ENCODE assay signal across 24 cellular contexts in genomic region chr2:101032100-101032776, GRCh38. TPM values are rescaled to one million over a fixed set of nuclear protein-coding genes. Genes with fewer than 3 reads are reported as not detected.
A peak's percentile ranks its signal among the peaks of the same experiment; 100 is the strongest.
DNase-seq lines count a peak whose midpoint lies in the region; ATAC-seq and TF ChIP-seq lines count a peak whose summit lies in the region.
"Had no signal": no experiment of that assay in that cellular context is flagged by ENCODE, and none has a peak within 500 bp of the region (broad histone marks: within the 10 kb centered on the region; RNA-seq: fewer than 3 reads in every experiment).

No MANE protein-coding gene starts in this region.

- no peak overlapping the region for H3K9ac ChIP-seq in H9 (ENCODE audit: extremely low read depth, insufficient read length, low read length)

- H3K9me3 ChIP-seq in Caco-2 (no peaks in the 10 kb centered on the region), H9 (ENCODE audit: control insufficient read depth, low read depth, low read length) (no peaks in the 10 kb centered on the region), psoas muscle (no peaks in the 10 kb centered on the region)
- H3K9me3 ChIP-seq: SJCRH30 had no signal

- TSS peak; percentile 9 for BruUV-seq in Caco-2 (replicated peaks; lab: Mats Ljungman, UMichigan)

- CTCF ChIA-PET in Caco-2 (lab: Charles Lee), result interaction anchor here (0.6 to 0.8 kb wide), 2 partner anchors 121 to 213 kb away, joined by 3 to 5 read pairs; no protein-coding TSS in a partner anchor

- H3K36me3 Mint-ChIP-seq in Caco-2 (ENCODE audit: insufficient read depth, unreplicated experiment) (peaks cover 28% of the 10 kb centered on the region), H9 (ENCODE audit: insufficient read depth in 1 of 3, low read depth in 3 of 3) (peaks cover 15 to 47% (median 43%) of the 10 kb centered on the region in 3 experiments), endothelial cell (ENCODE audit: low read depth, unreplicated experiment) (peaks cover 46% of the 10 kb centered on the region)
- H3K36me3 Mint-ChIP-seq: CD8-positive, alpha-beta memory T cell had no signal

- H4K5ac ChIP-seq in H9 (ENCODE audit: insufficient read length, low read depth, low read length), result no peak overlapping the region

- TF ChIP-seq CTCF in Caco-2 (IDR thresholded peaks at IDR 0.05; ENCODE audit: insufficient read depth in 1 of 2, low read depth in 1 of 2, low read length in 1 of 2, severe bottlenecking in 1 of 2, unreplicated experiment in 1 of 2) (no peak), H9 (conservative IDR thresholded peaks at IDR 0.05) (no peak), endothelial cell (IDR thresholded peaks at IDR 0.05; ENCODE audit: unreplicated experiment) (no peak), psoas muscle (IDR thresholded peaks at IDR 0.05) (no peak)

- no CpG with 5 or more reads among the region's 15 CpGs for WGBS in H9 (ENCODE audit: extremely low coverage, insufficient read length, low lambda C conversion rate)
- WGBS in psoas muscle, 3 donors, result 87 to 91% (median 89%) methylated on average over 15 of the region's 15 CpGs

- H3K56ac ChIP-seq in H9 (ENCODE audit: insufficient read length, low read depth, low read length), result no peak overlapping the region

- no peaks in the 10 kb centered on the region for H4K20me1 ChIP-seq in H9 (ENCODE audit: control insufficient read depth, insufficient read depth, insufficient read length)

- H3K23me2 ChIP-seq in H9 (ENCODE audit: insufficient read length, low read depth, low read length, poor library complexity, severe bottlenecking), result no peaks in the 10 kb centered on the region

- H3K14ac ChIP-seq in H9 (ENCODE audit: insufficient read depth, low read length), result no peak overlapping the region

- H3T11ph ChIP-seq in H9 (ENCODE audit: low read length), result no peak overlapping the region

- POLR2A ChIA-PET in Caco-2 (lab: Charles Lee), result no interaction called here

- H3K27me3 ChIP-seq in Caco-2 (replicated peaks; ENCODE audit: control insufficient read depth, insufficient read depth, low read length), result no peaks in the 10 kb centered on the region
- no peaks in the 10 kb centered on the region for H3K27me3 ChIP-seq in H9 (ENCODE audit: insufficient read depth, low read length)
- H3K27me3 ChIP-seq in psoas muscle (ENCODE audit: insufficient read depth in 3 of 3, low read length in 2 of 3), result no peaks in the 10 kb centered on the region
- H3K27me3 ChIP-seq: SJCRH30 had no signal

- H2BK12ac ChIP-seq in H9 (ENCODE audit: insufficient read length, low read depth, low read length), result no peak overlapping the region

- H3K4me1 ChIP-seq in Caco-2 (no peaks in the 10 kb centered on the region), H9 (ENCODE audit: insufficient read depth, low read length) (no peaks in the 10 kb centered on the region), psoas muscle (no peaks in the 10 kb centered on the region)
- H3K4me1 ChIP-seq: SJCRH30 had no signal

- H3K4me1 Mint-ChIP-seq in Caco-2 (ENCODE audit: low read depth, unreplicated experiment) (no peaks in the 10 kb centered on the region), H9 (no peaks in the 10 kb centered on the region), endothelial cell (ENCODE audit: unreplicated experiment) (no peaks in the 10 kb centered on the region)
- H3K4me1 Mint-ChIP-seq: CD8-positive, alpha-beta memory T cell had no signal

- no peaks in the 10 kb centered on the region for H3K79me2 ChIP-seq in H9 (ENCODE audit: insufficient read depth, low read length)

- H4K8ac ChIP-seq in H9 (replicated peaks; ENCODE audit: insufficient read length, low read depth, low read length), result no peak overlapping the region

- no peak overlapping the region for H2BK20ac ChIP-seq in H9 (ENCODE audit: low read depth, low read length, poor library complexity, severe bottlenecking)

- H2AFZ ChIP-seq in H9 (ENCODE audit: low read length), result no peak overlapping the region

- H3K27ac Mint-ChIP-seq in Caco-2 (ENCODE audit: unreplicated experiment) (no peak overlapping the region), H9 (peak overlapping the region in 2 of 3 experiments; percentile 13 to 53; a peak in 2 of 7 replicates), endothelial cell (ENCODE audit: unreplicated experiment) (no peak overlapping the region)
- H3K27ac Mint-ChIP-seq: CD8-positive, alpha-beta memory T cell had no signal

- DNase-seq in Caco-2 (no peak), H9 (no peak), endothelial cell (ENCODE audit: low spot score) (no peak), psoas muscle (no peak), T-helper 2 cell (no peak), SKM-1 treated with dmso at 0.1 percent for 144 hours (lab: John Stamatoyannopoulos, UW; ENCODE audit: unreplicated experiment) (no peak), NCI-H1694 (lab: John Stamatoyannopoulos, UW) (no peak)
- DNase-seq: Calu3; CD8-positive, alpha-beta memory T cell; DND-41; GOT3; Karpas-422; NCI-H1092; NCI-H1417 treated with DMSO at 0.1 percent for 48 hours; NCI-H187; NCI-H2081 treated with DMSO at 0.1 percent for 48 hours; NCI-H2171; NCI-H226; NCI-H510A; NCI-H69; SJCRH30 had no signal

- H3K4me3 ChIP-seq in Caco-2 (ENCODE audit: low read depth, low read length) (no peak overlapping the region), psoas muscle (no peak overlapping the region)
- H3K4me3 ChIP-seq: SJCRH30 had no signal

- no peak overlapping the region for H3K23ac ChIP-seq in H9 (ENCODE audit: insufficient read length, low read depth, low read length)

- H2BK5ac ChIP-seq in H9 (ENCODE audit: insufficient read length, low read length), result no peak overlapping the region

- H3K27ac ChIP-seq in H9 (ENCODE audit: insufficient read length, low read depth, low read length) (no peak overlapping the region), psoas muscle (peak overlapping the region; percentile 2)
- H3K27ac ChIP-seq: C4-2B, HL-60, SJCRH30 had no signal

- ATAC-seq in psoas muscle, result no peak
- ATAC-seq: SK-N-SH treated with all-trans-retinoic acid at 6 μM for 48 hours had no signal

- no peak overlapping the region for H3K18ac ChIP-seq in H9 (ENCODE audit: insufficient read length, low read depth, low read length)

- no peak overlapping the region for H3K4me3 Mint-ChIP-seq in Caco-2 (ENCODE audit: unreplicated experiment)
- no peak overlapping the region for H3K4me3 Mint-ChIP-seq in H9
- H3K4me3 Mint-ChIP-seq in endothelial cell (ENCODE audit: unreplicated experiment), result peak overlapping the region; percentile 8
- H3K4me3 Mint-ChIP-seq: CD8-positive, alpha-beta memory T cell had no signal

- no peaks in the 10 kb centered on the region for H3K9me3 Mint-ChIP-seq in Caco-2 (ENCODE audit: unreplicated experiment)
- H3K9me3 Mint-ChIP-seq in H9, result peaks cover 0 to 6% of the 10 kb centered on the region in 2 experiments; a peak in 1 of 5 replicates
- H3K9me3 Mint-ChIP-seq in endothelial cell (ENCODE audit: unreplicated experiment), result no peaks in the 10 kb centered on the region
- H3K9me3 Mint-ChIP-seq: CD8-positive, alpha-beta memory T cell had no signal

- no peak overlapping the region for H3K4ac ChIP-seq in H9 (ENCODE audit: low read depth, low read length)

- no peak overlapping the region for H2AK5ac ChIP-seq in H9 (ENCODE audit: insufficient read length, low read length)

- no peaks in the 10 kb centered on the region for H3K79me1 ChIP-seq in H9 (ENCODE audit: insufficient read depth, low read depth, low read length, poor library complexity, severe bottlenecking)

- H2BK120ac ChIP-seq in H9 (ENCODE audit: low read depth, low read length, poor library complexity, severe bottlenecking), result no peak overlapping the region

- no peak overlapping the region for H3K4me2 ChIP-seq in H9 (ENCODE audit: insufficient read depth, insufficient read length, low read length)

- no peak overlapping the region for H4K91ac ChIP-seq in H9 (ENCODE audit: insufficient read length, low read depth, low read length)

- H3K27me3 Mint-ChIP-seq in Caco-2 (ENCODE audit: insufficient read depth, unreplicated experiment) (no peaks in the 10 kb centered on the region), H9 (ENCODE audit: low read depth) (no peaks in the 10 kb centered on the region), endothelial cell (ENCODE audit: unreplicated experiment) (peaks cover 6% of the 10 kb centered on the region)

- no peak overlapping the region for H2BK15ac ChIP-seq in H9 (ENCODE audit: low read depth, low read length)

- intact Hi-C loops in Caco-2 (cut with micrococcal nuclease; ENCODE audit: unreplicated experiment), result no loop called here
- intact Hi-C loops in psoas muscle (cut with DNase I), result no loop called here

- H3K36me3 ChIP-seq in Caco-2 (ENCODE audit: control insufficient read depth, insufficient read depth, low read length) (0 out of 2 replicates have a peak, but pooled peaks cover 6% of the 10 kb centered on the region), psoas muscle (ENCODE audit: insufficient read depth in 1 of 2, low read depth in 1 of 2) (peaks cover 0 to 98% of the 10 kb centered on the region in 2 donors)
- H3K36me3 ChIP-seq: SJCRH30 had no signal

RNA-seq across cellular contexts. Expression of gene RPL31, which starts 30.1 kb away (rescaled TPM):
- total RNA-seq in Caco-2 (2022) (2,026 and 2,057 TPM in 2 replicates), H9 (2021) (1,893 and 1,918 TPM in 2 replicates), endothelial cell (ENCODE audit: unreplicated experiment) (1,589 TPM), psoas muscle (1,000 to 10,000 TPM in 1 of 4 donors, 100 to 1,000 TPM in 3; 718 to 1,227 (median 793) TPM)
- 1,000 to 10,000 TPM; 2,383 to 3,893 (median 2,730) TPM for polyA plus RNA-seq in psoas muscle

Comparison
In these comparisons a context has a peak if more than half of its experiments do, and no peak if none do; other contexts are left out.
1. H3K27ac Mint-ChIP-seq: peak in H9 (2 of 3); none in Caco-2 (single experiment) and endothelial cell (single experiment).